ENCODE assay signal across 8 cellular contexts in the genomic region with DNA sequence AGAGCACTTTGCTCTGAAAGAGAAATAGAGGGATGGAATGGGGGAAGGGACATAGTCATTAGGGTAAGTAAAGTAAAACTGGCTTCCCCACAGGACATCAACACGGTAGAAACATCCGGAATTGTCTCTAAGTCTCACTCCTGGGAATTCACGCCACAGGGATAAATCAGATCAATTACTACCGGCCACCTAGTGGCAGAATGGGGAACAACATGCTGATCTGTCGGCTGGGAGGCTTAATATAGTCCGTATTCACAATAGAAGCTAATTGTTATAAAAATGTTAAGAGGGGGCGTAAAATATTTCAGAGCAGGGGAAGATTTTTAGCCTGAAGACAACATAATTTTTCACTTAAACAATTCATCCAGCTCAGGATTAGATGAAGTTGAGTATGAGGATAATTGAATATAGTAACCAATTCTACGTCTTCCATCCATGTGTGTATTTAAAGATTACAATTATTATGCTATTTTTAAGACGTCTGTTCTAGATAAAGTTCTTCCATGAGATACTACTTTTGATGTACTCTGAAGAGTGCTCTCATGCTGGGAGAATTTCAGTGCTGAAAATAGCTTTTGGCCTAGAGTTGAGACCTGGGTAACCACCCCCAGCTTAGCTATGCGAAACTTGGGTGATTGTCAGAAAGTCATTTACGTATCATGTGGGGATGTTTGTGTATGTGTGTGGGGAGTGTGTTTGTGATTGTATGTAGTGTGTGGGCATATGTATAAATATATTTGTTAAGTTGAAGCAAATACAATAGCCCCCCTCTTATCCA.
DNase-seq lines count a peak whose midpoint lies in the region; ATAC-seq and TF ChIP-seq lines count a peak whose summit lies in the region.

No MANE protein-coding gene starts in this region.

- in situ Hi-C loops in Panc1 (cut with HindIII; ENCODE audit: low pct_unique_long_range_greater_than_20kb, low sequenced_read_pairs) = no loop called here

- DNase-seq in AG10803 (ENCODE audit: low read depth) (peak; percentile 43), Panc1 (ENCODE audit: low read depth, low spot score) (peak; percentile 13), fibroblast of peridontal ligament (ENCODE audit: extremely low read depth) (peak; percentile 60), pons (ENCODE audit: low spot score) (peak; percentile 46), NCI-H187 (lab: John Stamatoyannopoulos, UW) (no peak), DMS114 treated with DMSO at 0.1 percent for 48 hours (lab: John Stamatoyannopoulos, UW; ENCODE audit: unreplicated experiment) (no peak), vagina (ENCODE audit: extremely low spot score in 2 of 2) (no peak)

- H3K27ac ChIP-seq in Panc1 (ENCODE audit: low read length) (no peak overlapping the region), vagina (no peak overlapping the region)

- H3K4me3 ChIP-seq in AG10803 (ENCODE audit: low read length) = no peak overlapping the region
- no peak overlapping the region for H3K4me3 ChIP-seq in GM12875 (ENCODE audit: low read depth, low read length)
- no peak overlapping the region for H3K4me3 ChIP-seq in Panc1 (ENCODE audit: low read depth in 2 of 2, low read length in 2 of 2)
- no peak overlapping the region for H3K4me3 ChIP-seq in vagina

- POLR2A ChIA-PET in Panc1 (lab: Charles Lee) = no interaction called here

- ATAC-seq in Panc1 = peak; percentile 63; the same call in 1 of the 2 replicates

- intact Hi-C loops in Panc1 (cut with micrococcal nuclease; ENCODE audit: unreplicated experiment) (loop anchor here (5.0 kb wide), 1 partner anchor 167 kb away; no protein-coding TSS in a partner anchor), vagina (cut with DNase I) (no loop called here)

- H3K9me3 ChIP-seq in Panc1 (ENCODE audit: control insufficient read depth, insufficient read depth, low read depth, low read length) (no peaks in the 10 kb centered on the region), vagina (no peaks in the 10 kb centered on the region)

- H3K4me1 ChIP-seq in Panc1 (ENCODE audit: control insufficient read depth, insufficient read depth, low read length) (no peaks in the 10 kb centered on the region), vagina (no peaks in the 10 kb centered on the region)

- TF ChIP-seq POLR2A in vagina (IDR thresholded peaks at IDR 0.05) = no peak

- no peaks in the 10 kb centered on the region for H3K27me3 ChIP-seq in Panc1 (ENCODE audit: control insufficient read depth, insufficient read depth, low read length)
- H3K27me3 ChIP-seq in vagina = no peaks in the 10 kb centered on the region

- CTCF ChIA-PET in Panc1 (lab: Charles Lee) = no interaction called here

- BruUV-seq in Panc1 (replicated peaks; lab: Mats Ljungman, UMichigan) = no TSS peak

- peak; percentile 90 for TF ChIP-seq CTCF in AG10803 (conservative IDR thresholded peaks at IDR 0.05; ENCODE audit: low read length)
- peak; percentile 74; the same call in 1 of the 2 replicates for TF ChIP-seq CTCF in GM12875 (IDR thresholded peaks at IDR 0.05; ENCODE audit: borderline replicate concordance, insufficient read depth, low read depth, low read length)
- TF ChIP-seq CTCF in Panc1 (IDR thresholded peaks at IDR 0.05) = peak; percentile 76
- peak in 1 of 3 experiments; percentile 20 for TF ChIP-seq CTCF in vagina (IDR thresholded peaks at IDR 0.05)

- H3K36me3 ChIP-seq in Panc1 (ENCODE audit: control insufficient read depth, insufficient read depth, low read length) (no peaks in the 10 kb centered on the region), vagina (no peaks in the 10 kb centered on the region)

Comparison
In these comparisons a context has a peak if more than half of its experiments do, and no peak if none do; other contexts are left out.
1. DNase-seq: peak in AG10803 (single experiment), Panc1 (single experiment), fibroblast of peridontal ligament (single experiment) and pons (single experiment); none in NCI-H187 (0 of 2), DMS114 treated with DMSO at 0.1 percent for 48 hours (single experiment) and vagina (0 of 2).